27 cellular contexts compared by ENCODE assay signal in the genomic region with DNA sequence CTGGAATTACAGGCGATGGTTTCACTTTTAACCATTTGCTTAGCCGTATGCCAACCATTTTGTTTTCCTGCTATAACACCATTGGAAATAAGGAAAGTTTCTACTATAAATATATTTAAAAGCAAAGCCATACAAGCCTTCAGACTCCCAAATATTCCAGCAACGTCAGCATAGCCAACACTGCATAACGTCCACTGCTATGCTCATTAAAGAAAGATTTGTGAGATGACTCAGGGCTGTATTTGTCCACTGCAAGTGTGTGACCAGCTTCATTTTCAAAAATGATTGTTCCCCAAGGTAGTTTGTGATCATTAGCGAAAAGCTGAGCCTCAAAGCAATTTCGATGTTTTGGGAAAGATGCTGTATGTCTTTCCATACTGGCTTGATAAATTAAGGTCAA. TPM values are rescaled to one million over a fixed set of nuclear protein-coding genes. Genes with fewer than 3 reads are reported as not detected.
"Had no signal": no experiment of that assay in that cellular context is flagged by ENCODE, and none has a peak within 500 bp of the region (broad histone marks: within the 10 kb centered on the region; RNA-seq: fewer than 3 reads in every experiment).

No MANE protein-coding gene starts in this region.

- ATAC-seq: K562 had no signal

- H3K9ac ChIP-seq: KMS-11 had no signal

- H3K27me3 ChIP-seq: SJSA1 had no signal

- DNase-seq: Kasumi-1, MV-4-11, NCI-H1048, NCI-H1105, NCI-H1417, NCI-H1436 treated with DMSO at 0.1 percent for 48 hours, NCI-H1694, NCI-H187 treated with DMSO at 0.1 percent for 48 hours, NCI-H2029 treated with DMSO at 0.1 percent for 48 hours, NCI-H2227 treated with DMSO at 0.1 percent for 48 hours, NCI-H524, NCI-H526 treated with DMSO at 0.1 percent for 48 hours, NCI-H748 treated with DMSO at 0.1 percent for 48 hours, PC-9, Right ventricle myocardium superior, RPMI8226, SIG-M5 had no signal

- H3K27ac ChIP-seq: HL-60, KMS-11, PC-9, SJSA1, SK-N-MC had no signal

- H3K9me3 ChIP-seq: SJSA1 had no signal

- H3K4me3 ChIP-seq: K562, PC-9, SJSA1, SK-N-MC had no signal

- H3K4me2 ChIP-seq: PC-9 had no signal

- H3K36me3 ChIP-seq: SJSA1 had no signal

RNA-seq across cellular contexts. Expression of gene CCDC182, which starts 14.9 kb away (rescaled TPM):
- total RNA-seq: K562; MCF 10A; NCI-H460; OCI-LY7; PC-9; Right ventricle myocardium superior; SJSA1; T-helper 1 cell treated with Interleukin-12 subunit alpha and Interleukin-12 subunit beta and Interleukin-4 antibody, amounts not matched to agents 30 ng/mL and 1 ng/mL, for 36 hours had no signal
- polyA plus RNA-seq: IgD-negative memory B cell, K562 had no signal
